In genomic region chr11:42171046-42171445, GRCh38 we compare ENCODE assay signal across 23 cellular contexts.
"Had no signal": no experiment of that assay in that cellular context is flagged by ENCODE, and none has a peak within 500 bp of the region (broad histone marks: within the 10 kb centered on the region; RNA-seq: fewer than 3 reads in every experiment).

No MANE protein-coding gene starts in this region.

- ATAC-seq: foreskin keratinocyte; gastroesophageal sphincter; heart left ventricle; left colon; left lung; left ventricle myocardium superior; lower lobe of right lung; naive thymus-derived CD4-positive, alpha-beta T cell had no signal

- DNase-seq: colonic mucosa; cortex of kidney; dermis blood vessel endothelial cell; dorsolateral prefrontal cortex; effector CD4-positive, alpha-beta T cell; effector memory CD4-positive, alpha-beta T cell; foreskin keratinocyte; heart left ventricle; hypothalamus; immature natural killer cell; islet precursor cell; kidney; kidney glomerular epithelial cell; left colon; left lung; left ventricle myocardium superior; lower lobe of right lung; mesendoderm; midbrain; naive thymus-derived CD4-positive, alpha-beta T cell had no signal

- H3K4me3 ChIP-seq: colonic mucosa, dorsolateral prefrontal cortex, esophagus muscularis mucosa, gastroesophageal sphincter, heart left ventricle, hepatocyte, left lung, lower lobe of right lung had no signal
